ENCODE assay signal across 30 cellular contexts in the genomic region with DNA sequence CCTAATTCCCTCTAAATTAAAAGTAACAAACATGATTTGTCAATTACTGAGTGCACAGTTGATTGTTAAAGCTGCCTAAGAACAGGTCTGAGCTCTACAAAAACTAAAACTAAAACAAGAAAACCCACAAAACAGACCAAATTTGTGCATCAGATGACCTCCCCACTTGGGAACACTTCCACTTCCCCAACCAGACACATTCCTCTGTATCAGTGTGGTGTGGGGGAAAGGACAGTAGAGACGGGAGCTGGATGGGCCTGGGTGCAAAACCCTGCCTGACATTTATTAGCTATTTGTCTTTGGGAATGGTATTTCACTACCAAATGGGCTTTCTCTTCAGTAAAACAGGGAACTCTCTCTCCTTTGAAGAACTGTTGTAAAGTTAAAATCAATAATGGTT. TPM values are rescaled to one million over a fixed set of nuclear protein-coding genes. Genes with fewer than 3 reads are reported as not detected.
DNase-seq lines count a peak whose midpoint lies in the region; ATAC-seq, FAIRE-seq and TF ChIP-seq lines count a peak whose summit lies in the region.
"Had no signal": no experiment of that assay in that cellular context is flagged by ENCODE, and none has a peak within 500 bp of the region (broad histone marks: within the 10 kb centered on the region; RNA-seq: fewer than 3 reads in every experiment).

No MANE protein-coding gene starts in this region.

- no peaks in the 10 kb centered on the region for H3K9me3 ChIP-seq in neutrophil
- H3K9me3 ChIP-seq: BE2C, gastroesophageal sphincter, HAP-1, left lung, uterus had no signal

- POLR2A ChIA-PET in activated CD4-positive, alpha-beta T cell treated with anti-CD3 and anti-CD28 coated beads, Interleukin-2, amount 10 ng/mL, durations not matched to agents 7 days and 5 days (lab: Charles Lee), result interaction anchor here (0.6 kb wide), 2 partner anchors 8 to 16 kb away, joined by 3 read pairs; no protein-coding TSS in a partner anchor

- peaks cover 5% of the 10 kb centered on the region for H3K36me3 ChIP-seq in neutrophil
- H3K36me3 ChIP-seq: gastroesophageal sphincter, HAP-1, uterus had no signal

- ATAC-seq in GM18907 (IDR thresholded peaks at IDR 0.05; ENCODE audit: unreplicated experiment), result no peak
- ATAC-seq: activated CD4-positive, CD25-positive, alpha-beta regulatory T cell treated with anti-CD3 and anti-CD28 coated beads, Interleukin-2, amount 50 U/mL, for 24 hours; gastroesophageal sphincter; left lung; naive thymus-derived CD4-positive, alpha-beta T cell had no signal

- CTCF ChIA-PET in activated CD4-positive, alpha-beta T cell treated with anti-CD3 and anti-CD28 coated beads, Interleukin-2, amount 10 ng/mL, durations not matched to agents 7 days and 5 days (lab: Charles Lee), result interaction anchor here (0.9 to 1.6 kb wide), 7 partner anchors 14 to 49 kb away, joined by 3 to 10 read pairs (median 5); no protein-coding TSS in a partner anchor

- no peaks in the 10 kb centered on the region for H3K27me3 Mint-ChIP-seq in activated CD4-positive, alpha-beta T cell treated with anti-CD3 and anti-CD28 coated beads, Interleukin-2, amount 10 ng/mL, durations not matched to agents 7 days and 5 days
- no peaks in the 10 kb centered on the region for H3K27me3 Mint-ChIP-seq in activated T-helper 1 cell treated with anti-CD3 and anti-CD28 coated beads, Interleukin-12 subunit alpha, Interleukin-12 subunit beta, Interleukin-2, Interleukin-4 antibody, amounts not matched to agents 30 ng/mL and 10 ng/mL and 1 ng/mL, durations not matched to agents 14 hours and 24 hours and 36 hours (ENCODE audit: insufficient read depth)
- H3K27me3 Mint-ChIP-seq: naive thymus-derived CD4-positive, alpha-beta T cell had no signal

- H3K4me3 Mint-ChIP-seq in activated CD4-positive, alpha-beta T cell treated with anti-CD3 and anti-CD28 coated beads, Interleukin-2, amount 10 ng/mL, durations not matched to agents 7 days and 5 days, result no peak overlapping the region
- no peak overlapping the region for H3K4me3 Mint-ChIP-seq in activated T-helper 1 cell treated with anti-CD3 and anti-CD28 coated beads, Interleukin-12 subunit alpha, Interleukin-12 subunit beta, Interleukin-2, Interleukin-4 antibody, amounts not matched to agents 30 ng/mL and 10 ng/mL and 1 ng/mL, durations not matched to agents 14 hours and 24 hours and 36 hours
- H3K4me3 Mint-ChIP-seq: endodermal cell, mesothelial cell of epicardium had no signal

- peaks cover 21% of the 10 kb centered on the region for H3K36me3 Mint-ChIP-seq in activated CD4-positive, alpha-beta T cell treated with anti-CD3 and anti-CD28 coated beads, Interleukin-2, amount 10 ng/mL, durations not matched to agents 7 days and 5 days (ENCODE audit: low read depth)
- peaks cover 32% of the 10 kb centered on the region for H3K36me3 Mint-ChIP-seq in activated T-helper 1 cell treated with anti-CD3 and anti-CD28 coated beads, Interleukin-12 subunit alpha, Interleukin-12 subunit beta, Interleukin-2, Interleukin-4 antibody, amounts not matched to agents 30 ng/mL and 10 ng/mL and 1 ng/mL, durations not matched to agents 14 hours and 24 hours and 36 hours (ENCODE audit: low read depth)

- H3K27ac Mint-ChIP-seq in activated CD4-positive, alpha-beta T cell treated with anti-CD3 and anti-CD28 coated beads, Interleukin-2, amount 10 ng/mL, durations not matched to agents 7 days and 5 days, result peak overlapping the region; percentile 16
- peak overlapping the region; percentile 55 for H3K27ac Mint-ChIP-seq in activated T-helper 1 cell treated with anti-CD3 and anti-CD28 coated beads, Interleukin-12 subunit alpha, Interleukin-12 subunit beta, Interleukin-2, Interleukin-4 antibody, amounts not matched to agents 30 ng/mL and 10 ng/mL and 1 ng/mL, durations not matched to agents 14 hours and 24 hours and 36 hours
- H3K27ac Mint-ChIP-seq: endodermal cell, mesothelial cell of epicardium had no signal

- intact Hi-C loops in activated T-helper 1 cell treated with anti-CD3 and anti-CD28 coated beads, Interleukin-12 subunit alpha, Interleukin-12 subunit beta, Interleukin-2, Interleukin-4 antibody, amounts not matched to agents 30 ng/mL and 10 ng/mL and 1 ng/mL, durations not matched to agents 14 hours and 24 hours and 36 hours (cut with micrococcal nuclease), result loop anchor here (1.0 kb wide), 1 partner anchor 9 kb away; no protein-coding TSS in a partner anchor

- H3K27ac ChIP-seq in neutrophil, result peak overlapping the region; percentile 57
- H3K27ac ChIP-seq: coronary artery, gastroesophageal sphincter, RWPE1, SK-N-MC, uterus had no signal

- TF ChIP-seq CTCF in neutrophil (IDR thresholded peaks at IDR 0.05), result no peak

- peak; percentile 63 for FAIRE-seq in GM19239 (lab: Jason Lieb, UNC)
- FAIRE-seq: bronchial epithelial cell had no signal

- H3K4me1 Mint-ChIP-seq in activated CD4-positive, alpha-beta T cell treated with anti-CD3 and anti-CD28 coated beads, Interleukin-2, amount 10 ng/mL, durations not matched to agents 7 days and 5 days, result peaks cover 56% of the 10 kb centered on the region
- peaks cover 59% of the 10 kb centered on the region for H3K4me1 Mint-ChIP-seq in activated T-helper 1 cell treated with anti-CD3 and anti-CD28 coated beads, Interleukin-12 subunit alpha, Interleukin-12 subunit beta, Interleukin-2, Interleukin-4 antibody, amounts not matched to agents 30 ng/mL and 10 ng/mL and 1 ng/mL, durations not matched to agents 14 hours and 24 hours and 36 hours (ENCODE audit: low read depth)

- H3K4me3 ChIP-seq in neutrophil (ENCODE audit: low read depth in 1 of 2, low read length in 1 of 2), result no peak overlapping the region
- H3K4me3 ChIP-seq: coronary artery, gastroesophageal sphincter, HAP-1, left lung, SK-N-MC, smooth muscle cell, uterus had no signal

- no peaks in the 10 kb centered on the region for H3K27me3 ChIP-seq in neutrophil
- H3K27me3 ChIP-seq: BE2C, gastroesophageal sphincter, left lung, uterus had no signal

- no peak for DNase-seq in activated CD4-positive, alpha-beta T cell treated with anti-CD3 and anti-CD28 coated beads, Interleukin-2, amount 10 ng/mL, durations not matched to agents 7 days and 5 days
- no peak for DNase-seq in activated CD4-positive, alpha-beta T cell treated with anti-CD3 and anti-CD28 coated beads for 1 hour
- no peak for DNase-seq in GM19239 (ENCODE audit: insufficient read length, low spot score)
- DNase-seq in activated T-helper 1 cell treated with anti-CD3 and anti-CD28 coated beads, Interleukin-12 subunit alpha, Interleukin-12 subunit beta, Interleukin-2, Interleukin-4 antibody, amounts not matched to agents 30 ng/mL and 10 ng/mL and 1 ng/mL, durations not matched to agents 14 hours and 24 hours and 36 hours (ENCODE audit: low spot score), result no peak
- DNase-seq in NCI-H146 (lab: John Stamatoyannopoulos, UW), result no peak
- no peak for DNase-seq in NCI-H1048 (lab: John Stamatoyannopoulos, UW)
- DNase-seq: amygdala; BE2C; Calu3; endodermal cell; hypothalamus; Karpas-422; left lung; naive thymus-derived CD4-positive, alpha-beta T cell; NCI-H1092 treated with DMSO at 0.1 percent for 48 hours; NCI-H2029; NCI-H2227 treated with DMSO at 0.1 percent for 48 hours; stimulated activated CD4-positive, alpha-beta T cell treated with anti-CD3 and anti-CD28 coated beads, Interleukin-2, amount 100 ng/mL, for 24 hours; uterus had no signal

- peaks cover 3% of the 10 kb centered on the region for H3K9me3 Mint-ChIP-seq in activated CD4-positive, alpha-beta T cell treated with anti-CD3 and anti-CD28 coated beads, Interleukin-2, amount 10 ng/mL, durations not matched to agents 7 days and 5 days
- no peaks in the 10 kb centered on the region for H3K9me3 Mint-ChIP-seq in activated T-helper 1 cell treated with anti-CD3 and anti-CD28 coated beads, Interleukin-12 subunit alpha, Interleukin-12 subunit beta, Interleukin-2, Interleukin-4 antibody, amounts not matched to agents 30 ng/mL and 10 ng/mL and 1 ng/mL, durations not matched to agents 14 hours and 24 hours and 36 hours
- H3K9me3 Mint-ChIP-seq: mesothelial cell of epicardium had no signal

- H3K4me1 ChIP-seq in neutrophil (ENCODE audit: control insufficient read depth in 1 of 2, insufficient read depth in 1 of 2, low read depth in 1 of 2, low read length in 1 of 2), result peaks cover 16 to 28% of the 10 kb centered on the region in 2 experiments

RNA-seq across cellular contexts. Expression of a gene that starts 29.8 kb away (rescaled TPM):
- 100 to 1,000 TPM; 114 to 121 TPM for total RNA-seq in activated CD4-positive, alpha-beta T cell treated with anti-CD3 and anti-CD28 coated beads, Interleukin-2, amount 10 ng/mL, durations not matched to agents 7 days and 5 days
- 240 and 241 TPM in 2 replicates for total RNA-seq in activated T-helper 1 cell treated with anti-CD3 and anti-CD28 coated beads, Interleukin-12 subunit alpha, Interleukin-12 subunit beta, Interleukin-2, Interleukin-4 antibody, amounts not matched to agents 30 ng/mL and 10 ng/mL and 1 ng/mL, durations not matched to agents 14 hours and 24 hours and 36 hours
